1 cellular context compared by ENCODE assay signal in the genomic region with DNA sequence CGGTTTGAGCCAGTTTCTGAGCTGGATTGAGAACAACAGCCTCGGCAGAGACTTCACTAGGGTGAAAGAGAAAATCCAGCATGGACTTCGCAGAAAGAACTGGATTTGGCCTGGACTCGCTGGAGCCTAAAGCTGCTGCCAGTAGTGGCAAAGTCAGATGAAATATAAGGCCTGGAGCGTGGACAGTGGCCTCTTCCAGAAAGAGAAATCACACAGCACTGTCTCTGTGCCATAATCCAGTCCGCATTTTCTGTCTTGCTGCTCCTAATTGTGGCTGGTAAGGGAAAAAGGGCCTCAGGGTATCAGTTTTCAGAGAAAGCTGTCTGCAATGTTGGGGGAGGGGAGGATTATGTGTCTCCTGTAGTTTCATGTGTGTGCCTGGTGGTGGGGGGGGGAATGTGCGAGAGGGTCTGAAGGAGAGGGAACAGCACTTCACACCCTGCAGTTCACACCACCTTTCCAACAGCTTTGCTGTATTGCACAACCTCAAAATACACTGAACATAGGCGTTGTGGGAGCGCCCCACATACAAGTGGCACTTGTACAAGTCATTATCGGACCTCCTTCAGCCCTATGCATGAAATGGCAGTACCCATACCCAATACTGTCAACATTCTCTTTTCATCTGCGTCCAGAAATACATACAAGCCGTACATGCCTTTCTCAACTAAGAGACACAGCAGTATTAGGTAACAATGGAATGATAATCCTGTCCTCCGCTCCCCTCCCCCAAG.
A peak's percentile ranks its signal among the peaks of the same experiment; 100 is the strongest.
TF ChIP-seq lines count a peak whose summit lies in the region.

No MANE protein-coding gene starts in this region.

TF ChIP-seq in GM12878, 131 proteins besides CTCF, POLR2A, EP300 and RAD21 (continued from another document):
- TF ChIP-seq, protein P1, sequence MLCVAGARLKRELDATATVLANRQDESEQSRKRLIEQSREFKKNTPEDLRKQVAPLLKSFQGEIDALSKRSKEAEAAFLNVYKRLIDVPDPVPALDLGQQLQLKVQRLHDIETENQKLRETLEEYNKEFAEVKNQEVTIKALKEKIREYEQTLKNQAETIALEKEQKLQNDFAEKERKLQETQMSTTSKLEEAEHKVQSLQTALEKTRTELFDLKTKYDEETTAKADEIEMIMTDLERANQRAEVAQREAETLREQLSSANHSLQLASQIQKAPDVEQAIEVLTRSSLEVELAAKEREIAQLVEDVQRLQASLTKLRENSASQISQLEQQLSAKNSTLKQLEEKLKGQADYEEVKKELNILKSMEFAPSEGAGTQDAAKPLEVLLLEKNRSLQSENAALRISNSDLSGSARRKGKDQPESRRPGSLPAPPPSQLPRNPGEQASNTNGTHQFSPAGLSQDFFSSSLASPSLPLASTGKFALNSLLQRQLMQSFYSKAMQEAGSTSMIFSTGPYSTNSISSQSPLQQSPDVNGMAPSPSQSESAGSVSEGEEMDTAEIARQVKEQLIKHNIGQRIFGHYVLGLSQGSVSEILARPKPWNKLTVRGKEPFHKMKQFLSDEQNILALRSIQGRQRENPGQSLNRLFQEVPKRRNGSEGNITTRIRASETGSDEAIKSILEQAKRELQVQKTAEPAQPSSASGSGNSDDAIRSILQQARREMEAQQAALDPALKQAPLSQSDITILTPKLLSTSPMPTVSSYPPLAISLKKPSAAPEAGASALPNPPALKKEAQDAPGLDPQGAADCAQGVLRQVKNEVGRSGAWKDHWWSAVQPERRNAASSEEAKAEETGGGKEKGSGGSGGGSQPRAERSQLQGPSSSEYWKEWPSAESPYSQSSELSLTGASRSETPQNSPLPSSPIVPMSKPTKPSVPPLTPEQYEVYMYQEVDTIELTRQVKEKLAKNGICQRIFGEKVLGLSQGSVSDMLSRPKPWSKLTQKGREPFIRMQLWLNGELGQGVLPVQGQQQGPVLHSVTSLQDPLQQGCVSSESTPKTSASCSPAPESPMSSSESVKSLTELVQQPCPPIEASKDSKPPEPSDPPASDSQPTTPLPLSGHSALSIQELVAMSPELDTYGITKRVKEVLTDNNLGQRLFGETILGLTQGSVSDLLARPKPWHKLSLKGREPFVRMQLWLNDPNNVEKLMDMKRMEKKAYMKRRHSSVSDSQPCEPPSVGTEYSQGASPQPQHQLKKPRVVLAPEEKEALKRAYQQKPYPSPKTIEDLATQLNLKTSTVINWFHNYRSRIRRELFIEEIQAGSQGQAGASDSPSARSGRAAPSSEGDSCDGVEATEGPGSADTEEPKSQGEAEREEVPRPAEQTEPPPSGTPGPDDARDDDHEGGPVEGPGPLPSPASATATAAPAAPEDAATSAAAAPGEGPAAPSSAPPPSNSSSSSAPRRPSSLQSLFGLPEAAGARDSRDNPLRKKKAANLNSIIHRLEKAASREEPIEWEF (IDR thresholded peaks at IDR 0.05; ENCODE audit: insufficient replicate concordance, low read depth, low read length) = no peak
- TF ChIP-seq IRF4 (IDR thresholded peaks at IDR 0.05; ENCODE audit: low read depth, low read length) (no peak), ZZZ3 (IDR thresholded peaks at IDR 0.05; ENCODE audit: control insufficient read depth, insufficient read length, low read depth) (no peak), SREBF1 (IDR thresholded peaks at IDR 0.05; ENCODE audit: low read length) (no peak), RUNX3 (IDR thresholded peaks at IDR 0.05; ENCODE audit: low read length) (peak; percentile 53; the same call in 1 of the 2 replicates), BCLAF1 (IDR thresholded peaks at IDR 0.05) (no peak), CBX5 (IDR thresholded peaks at IDR 0.05; ENCODE audit: low read depth) (0 out of 2 replicates have a peak, but pooled peaks have one; percentile 19), MYC (IDR thresholded peaks at IDR 0.05; ENCODE audit: insufficient read depth, insufficient read length, insufficient replicate concordance, low read length, severe bottlenecking) (no peak), NFYA (IDR thresholded peaks at IDR 0.05; ENCODE audit: borderline replicate concordance, low read depth, low read length) (no peak), CBFB (IDR thresholded peaks at IDR 0.05; ENCODE audit: low read depth) (0 out of 2 replicates have a peak, but pooled peaks have one; percentile 38)
- TF ChIP-seq, protein P2, sequence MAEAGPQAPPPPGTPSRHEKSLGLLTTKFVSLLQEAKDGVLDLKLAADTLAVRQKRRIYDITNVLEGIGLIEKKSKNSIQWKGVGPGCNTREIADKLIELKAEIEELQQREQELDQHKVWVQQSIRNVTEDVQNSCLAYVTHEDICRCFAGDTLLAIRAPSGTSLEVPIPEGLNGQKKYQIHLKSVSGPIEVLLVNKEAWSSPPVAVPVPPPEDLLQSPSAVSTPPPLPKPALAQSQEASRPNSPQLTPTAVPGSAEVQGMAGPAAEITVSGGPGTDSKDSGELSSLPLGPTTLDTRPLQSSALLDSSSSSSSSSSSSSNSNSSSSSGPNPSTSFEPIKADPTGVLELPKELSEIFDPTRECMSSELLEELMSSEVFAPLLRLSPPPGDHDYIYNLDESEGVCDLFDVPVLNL (IDR thresholded peaks at IDR 0.05; ENCODE audit: low read depth, low read length) = no peak
